In the genomic region with DNA sequence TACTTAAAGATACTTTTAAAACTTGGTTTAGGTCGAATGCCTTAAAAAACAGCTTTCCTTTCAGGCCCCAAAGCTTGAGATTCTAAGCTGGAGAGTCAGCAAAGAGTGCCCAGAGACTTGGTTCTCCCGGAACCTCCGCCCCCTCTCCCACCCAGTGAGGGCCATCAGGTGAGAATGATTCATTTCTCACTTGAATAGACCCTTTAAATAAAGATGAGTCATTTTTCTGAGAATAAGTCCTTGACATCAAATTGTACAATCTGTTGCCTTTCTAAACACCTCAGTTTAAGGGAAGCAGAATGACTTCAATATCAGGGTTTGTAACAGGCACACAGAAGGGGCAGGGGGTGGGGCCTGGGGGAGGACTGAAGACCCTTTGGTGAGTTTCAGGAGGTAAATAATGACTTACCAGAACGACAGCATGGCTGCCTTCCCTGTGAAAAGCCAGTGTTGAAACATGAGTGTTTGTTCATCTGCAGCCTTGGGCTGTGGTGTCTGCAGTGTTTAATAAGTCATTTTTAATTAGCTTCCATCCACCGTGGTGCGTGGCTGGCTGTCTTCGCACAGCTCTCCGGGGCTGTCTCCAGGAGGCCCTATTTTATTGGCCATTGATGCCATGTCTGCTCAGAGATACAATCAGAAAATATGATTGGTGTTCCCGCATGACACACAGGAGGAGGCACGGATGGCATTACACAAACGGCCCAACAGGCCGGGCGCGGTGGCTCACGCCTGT, we compare ENCODE assay signal across 8 cellular contexts.
A peak's percentile ranks its signal among the peaks of the same experiment; 100 is the strongest.
DNase-seq lines count a peak whose midpoint lies in the region; ATAC-seq and TF ChIP-seq lines count a peak whose summit lies in the region.

No MANE protein-coding gene starts in this region.

- H3K36me3 ChIP-seq in tibial artery: no peaks in the 10 kb centered on the region

- H3K27me3 Mint-ChIP-seq in activated T-helper 1 cell treated with anti-CD3 and anti-CD28 coated beads, Interleukin-12 subunit alpha, Interleukin-12 subunit beta, Interleukin-2, Interleukin-4 antibody, amounts not matched to agents 30 ng/mL and 10 ng/mL and 1 ng/mL, durations not matched to agents 14 hours and 24 hours and 36 hours (ENCODE audit: insufficient read depth): peaks cover 20% of the 10 kb centered on the region
- peaks cover 11 to 20% of the 10 kb centered on the region in 2 donors for H3K27me3 Mint-ChIP-seq in natural killer cell treated with Interleukin-12 subunit alpha and Interleukin-12 subunit beta and Interleukin-15 and Interleukin-18, amount 100 ng/mL, for 72 hours

- no peak overlapping the region for H3K27ac ChIP-seq in tibial artery

- H3K27me3 ChIP-seq in tibial artery: peaks cover 0 to 32% of the 10 kb centered on the region in 2 donors

- ATAC-seq in HG03378 (IDR thresholded peaks at IDR 0.05; ENCODE audit: unreplicated experiment) (peak; percentile 51), GM21526 (IDR thresholded peaks at IDR 0.05; ENCODE audit: low FRiP score, unreplicated experiment) (no peak)
- peak; percentile 69 to 78 for ATAC-seq in natural killer cell treated with Interleukin-12 subunit alpha and Interleukin-12 subunit beta and Interleukin-15 and Interleukin-18, amount 100 ng/mL, for 72 hours

- no peaks in the 10 kb centered on the region for H3K4me1 ChIP-seq in tibial artery

- intact Hi-C loops in activated T-helper 1 cell treated with anti-CD3 and anti-CD28 coated beads, Interleukin-12 subunit alpha, Interleukin-12 subunit beta, Interleukin-2, Interleukin-4 antibody, amounts not matched to agents 30 ng/mL and 10 ng/mL and 1 ng/mL, durations not matched to agents 14 hours and 24 hours and 36 hours (cut with micrococcal nuclease): no loop called here
- intact Hi-C loops in tibial artery (cut with DNase I; ENCODE audit: low total_unique reads): no loop called here

- H3K27ac Mint-ChIP-seq in activated T-helper 1 cell treated with anti-CD3 and anti-CD28 coated beads, Interleukin-12 subunit alpha, Interleukin-12 subunit beta, Interleukin-2, Interleukin-4 antibody, amounts not matched to agents 30 ng/mL and 10 ng/mL and 1 ng/mL, durations not matched to agents 14 hours and 24 hours and 36 hours: peak overlapping the region; percentile 69
- peak overlapping the region; percentile 49 to 88 for H3K27ac Mint-ChIP-seq in natural killer cell treated with Interleukin-12 subunit alpha and Interleukin-12 subunit beta and Interleukin-15 and Interleukin-18, amount 100 ng/mL, for 72 hours

- H3K4me3 ChIP-seq in tibial artery: no peak overlapping the region

- TF ChIP-seq CTCF in tibial artery (IDR thresholded peaks at IDR 0.05): no peak

- no peaks in the 10 kb centered on the region for H3K9me3 Mint-ChIP-seq in activated T-helper 1 cell treated with anti-CD3 and anti-CD28 coated beads, Interleukin-12 subunit alpha, Interleukin-12 subunit beta, Interleukin-2, Interleukin-4 antibody, amounts not matched to agents 30 ng/mL and 10 ng/mL and 1 ng/mL, durations not matched to agents 14 hours and 24 hours and 36 hours
- no peaks in the 10 kb centered on the region for H3K9me3 Mint-ChIP-seq in natural killer cell treated with Interleukin-12 subunit alpha and Interleukin-12 subunit beta and Interleukin-15 and Interleukin-18, amount 100 ng/mL, for 72 hours

- no peaks in the 10 kb centered on the region for H3K36me3 Mint-ChIP-seq in activated T-helper 1 cell treated with anti-CD3 and anti-CD28 coated beads, Interleukin-12 subunit alpha, Interleukin-12 subunit beta, Interleukin-2, Interleukin-4 antibody, amounts not matched to agents 30 ng/mL and 10 ng/mL and 1 ng/mL, durations not matched to agents 14 hours and 24 hours and 36 hours (ENCODE audit: low read depth)
- H3K36me3 Mint-ChIP-seq in natural killer cell treated with Interleukin-12 subunit alpha and Interleukin-12 subunit beta and Interleukin-15 and Interleukin-18, amount 100 ng/mL, for 72 hours: no peaks in the 10 kb centered on the region

- peaks cover 14% of the 10 kb centered on the region for H3K4me1 Mint-ChIP-seq in activated T-helper 1 cell treated with anti-CD3 and anti-CD28 coated beads, Interleukin-12 subunit alpha, Interleukin-12 subunit beta, Interleukin-2, Interleukin-4 antibody, amounts not matched to agents 30 ng/mL and 10 ng/mL and 1 ng/mL, durations not matched to agents 14 hours and 24 hours and 36 hours (ENCODE audit: low read depth)
- peaks cover 8 to 13% of the 10 kb centered on the region in 2 donors for H3K4me1 Mint-ChIP-seq in natural killer cell treated with Interleukin-12 subunit alpha and Interleukin-12 subunit beta and Interleukin-15 and Interleukin-18, amount 100 ng/mL, for 72 hours (ENCODE audit: low read depth in 2 of 2)

- no peak overlapping the region for H3K4me3 Mint-ChIP-seq in activated T-helper 1 cell treated with anti-CD3 and anti-CD28 coated beads, Interleukin-12 subunit alpha, Interleukin-12 subunit beta, Interleukin-2, Interleukin-4 antibody, amounts not matched to agents 30 ng/mL and 10 ng/mL and 1 ng/mL, durations not matched to agents 14 hours and 24 hours and 36 hours
- peak overlapping the region; percentile 30 for H3K4me3 Mint-ChIP-seq in natural killer cell treated with Interleukin-12 subunit alpha and Interleukin-12 subunit beta and Interleukin-15 and Interleukin-18, amount 100 ng/mL, for 72 hours

- DNase-seq in NOMO-1 treated with DMSO at 0.1 percent for 48 hours (lab: John Stamatoyannopoulos, UW; ENCODE audit: unreplicated experiment): peak; percentile 30
- no peak for DNase-seq in NOMO-1 treated with dmso at 0.1 percent for 144 hours (lab: John Stamatoyannopoulos, UW; ENCODE audit: unreplicated experiment)
- DNase-seq in activated T-helper 1 cell treated with anti-CD3 and anti-CD28 coated beads, Interleukin-12 subunit alpha, Interleukin-12 subunit beta, Interleukin-2, Interleukin-4 antibody, amounts not matched to agents 30 ng/mL and 10 ng/mL and 1 ng/mL, durations not matched to agents 14 hours and 24 hours and 36 hours (ENCODE audit: low spot score): no peak
- no peak for DNase-seq in natural killer cell treated with Interleukin-12 subunit alpha and Interleukin-12 subunit beta and Interleukin-15 and Interleukin-18, amount 100 ng/mL, for 72 hours (ENCODE audit: low spot score)
- DNase-seq in tibial artery: no peak
- no peak for DNase-seq in OCI-M2 (lab: John Stamatoyannopoulos, UW; ENCODE audit: unreplicated experiment)

- no peaks in the 10 kb centered on the region for H3K9me3 ChIP-seq in tibial artery
